In genomic region chr2:70954886-70955285, GRCh38 we compare ENCODE assay signal across 20 cellular contexts. TPM values are rescaled to one million over a fixed set of nuclear protein-coding genes. Genes with fewer than 3 reads are reported as not detected.
DNase-seq lines count a peak whose midpoint lies in the region; ATAC-seq, FAIRE-seq and TF ChIP-seq lines count a peak whose summit lies in the region.
"Had no signal": no experiment of that assay in that cellular context is flagged by ENCODE, and none has a peak within 500 bp of the region (broad histone marks: within the 10 kb centered on the region; RNA-seq: fewer than 3 reads in every experiment).

No MANE protein-coding gene starts in this region.

- no peak overlapping the region for H3K56ac ChIP-seq in H9 (ENCODE audit: insufficient read length, low read depth, low read length)

- H2BK20ac ChIP-seq in H9 (ENCODE audit: low read depth, low read length, poor library complexity, severe bottlenecking) = no peak overlapping the region

- POLR2A ChIA-PET in GM12878 (lab: Charles Lee) = no interaction called here

- no peak overlapping the region for H2AK5ac ChIP-seq in H9 (ENCODE audit: insufficient read length, low read length)

- H3K27me3 ChIP-seq in H9 (ENCODE audit: insufficient read depth, low read length) (no peaks in the 10 kb centered on the region; the same call in 1 of the 2 replicates), GM12878 (replicated peaks in 1 of 2; ENCODE audit: control insufficient read depth in 2 of 2, insufficient read depth in 2 of 2, low read length in 1 of 2) (no peaks in the 10 kb centered on the region)
- H3K27me3 ChIP-seq: BE2C had no signal

- H2BK15ac ChIP-seq in H9 (ENCODE audit: low read depth, low read length) = no peak overlapping the region

- H3K79me1 ChIP-seq in H9 (ENCODE audit: insufficient read depth, low read depth, low read length, poor library complexity, severe bottlenecking) = no peaks in the 10 kb centered on the region

- no peak overlapping the region for H3K4me2 ChIP-seq in H9 (ENCODE audit: insufficient read depth, insufficient read length, low read length)
- no peak overlapping the region for H3K4me2 ChIP-seq in GM12878 (ENCODE audit: control insufficient read depth, insufficient read depth)

- no peaks in the 10 kb centered on the region for H3K36me3 Mint-ChIP-seq in H9 (ENCODE audit: insufficient read depth in 1 of 3, low read depth in 3 of 3)
- H3K36me3 Mint-ChIP-seq: CD4-positive, alpha-beta memory T cell had no signal

- BruUV-seq in GM12878 (replicated peaks; lab: Mats Ljungman, UMichigan) = no TSS peak

- no peak overlapping the region for H2AFZ ChIP-seq in H9 (ENCODE audit: low read length)
- H2AFZ ChIP-seq in GM12878 (ENCODE audit: control insufficient read depth, low read depth, low read length) = no peak overlapping the region

- H4K91ac ChIP-seq in H9 (ENCODE audit: insufficient read length, low read depth, low read length) = no peak overlapping the region

- no peak overlapping the region for H3K14ac ChIP-seq in H9 (ENCODE audit: insufficient read depth, low read length)

- no peaks in the 10 kb centered on the region for H3K9me3 ChIP-seq in H9 (ENCODE audit: control insufficient read depth, low read depth, low read length)
- H3K9me3 ChIP-seq in GM12878 (replicated peaks; ENCODE audit: control insufficient read depth, insufficient read depth, low read length) = no peaks in the 10 kb centered on the region
- H3K9me3 ChIP-seq: BE2C had no signal

- no peak overlapping the region for H3K4ac ChIP-seq in H9 (ENCODE audit: low read depth, low read length)

- H3K9me3 Mint-ChIP-seq in H9 = no peaks in the 10 kb centered on the region
- H3K9me3 Mint-ChIP-seq: CD4-positive, alpha-beta memory T cell had no signal

- DNase-seq in AG20443 (ENCODE audit: low spot score) (peak; percentile 5), H9 (peak; percentile 17), GM12878 (ENCODE audit: low read depth, low spot score) (no peak), mucosa of gallbladder (ENCODE audit: low spot score) (peak; percentile 2), NCI-H187 (lab: John Stamatoyannopoulos, UW) (no peak)
- DNase-seq: BE2C; CD4-positive, alpha-beta memory T cell; DMS79 treated with DMSO at 0.1 percent for 48 hours; NCI-H1417; NCI-H2029; NCI-H510A treated with DMSO at 0.1 percent for 48 hours; SHP77 treated with DMSO at 0.1 percent for 48 hours had no signal

- H4K20me1 ChIP-seq in H9 (ENCODE audit: control insufficient read depth, insufficient read depth, insufficient read length) (peaks cover 3% of the 10 kb centered on the region), GM12878 (ENCODE audit: control insufficient read depth, insufficient read depth) (no peaks in the 10 kb centered on the region)

- no peak overlapping the region; a peak in 1 of 7 replicates for H3K27ac Mint-ChIP-seq in H9
- H3K27ac Mint-ChIP-seq: CD4-positive, alpha-beta memory T cell had no signal

- TF ChIP-seq RAD21 in GM12878 (IDR thresholded peaks at IDR 0.05; ENCODE audit: insufficient read depth, low read depth, low read length) = no peak

- no peak overlapping the region for H2BK5ac ChIP-seq in H9 (ENCODE audit: insufficient read length, low read length)

- intact Hi-C loops in GM12878 (cut with micrococcal nuclease; ENCODE audit: unreplicated experiment) = no loop called here

- peaks cover 72% of the 10 kb centered on the region for H3K27me3 Mint-ChIP-seq in H9 (ENCODE audit: low read depth)

- H3K79me2 ChIP-seq in H9 (ENCODE audit: insufficient read depth, low read length) = no peaks in the 10 kb centered on the region
- H3K79me2 ChIP-seq in GM12878 (ENCODE audit: control insufficient read depth, insufficient read depth, low read length) = no peaks in the 10 kb centered on the region

- no peak overlapping the region for H3T11ph ChIP-seq in H9 (ENCODE audit: low read length)

- SMC1A ChIA-PET in GM12878 (lab: Charles Lee; ENCODE audit: uncharacterized antibody, unreplicated experiment) = no interaction called here

- RAD21 ChIA-PET in GM12878 (lab: Charles Lee; ENCODE audit: unreplicated experiment) = no interaction called here

- no peak for TF ChIP-seq POLR2A in GM12878 (IDR thresholded peaks at IDR 0.05; ENCODE audit: low read depth, low read length)

- no peak overlapping the region for H2BK12ac ChIP-seq in H9 (ENCODE audit: insufficient read length, low read depth, low read length)

- no peak overlapping the region for H3K18ac ChIP-seq in H9 (ENCODE audit: insufficient read length, low read depth, low read length)

- H3K4me1 Mint-ChIP-seq in H9 = no peaks in the 10 kb centered on the region

- H3K4me3 ChIP-seq in GM12878 = no peak overlapping the region

- H4K8ac ChIP-seq in H9 (replicated peaks; ENCODE audit: insufficient read length, low read depth, low read length) = no peak overlapping the region

- no peak for TF ChIP-seq CTCF in H9 (conservative IDR thresholded peaks at IDR 0.05)
- TF ChIP-seq CTCF in GM12878 (IDR thresholded peaks at IDR 0.05 in 2 of 3, conservative IDR thresholded peaks at IDR 0.05 in 1 of 3; ENCODE audit: control insufficient read depth in 2 of 3, extremely low read depth in 1 of 3, insufficient read depth in 1 of 3, low read depth in 3 of 3, low read length in 3 of 3) = no peak

- H3K27ac ChIP-seq in H9 (ENCODE audit: insufficient read length, low read depth, low read length) (no peak overlapping the region), GM12878 (ENCODE audit: control insufficient read depth, insufficient read depth) (no peak overlapping the region)

- no peak overlapping the region for H3K23ac ChIP-seq in H9 (ENCODE audit: insufficient read length, low read depth, low read length)

- peak; percentile 58 for ATAC-seq in GM12878
- no peak for ATAC-seq in GM18498 (IDR thresholded peaks at IDR 0.05; ENCODE audit: unreplicated experiment)
- ATAC-seq in HG03135 (IDR thresholded peaks at IDR 0.05; ENCODE audit: unreplicated experiment) = no peak

- H3K4me1 ChIP-seq in H9 (ENCODE audit: insufficient read depth, low read length) = no peaks in the 10 kb centered on the region
- H3K4me1 ChIP-seq in GM12878 (ENCODE audit: control insufficient read depth, insufficient read depth, low read length) = no peaks in the 10 kb centered on the region
- H3K4me1 ChIP-seq: BE2C had no signal

- H4K5ac ChIP-seq in H9 (ENCODE audit: insufficient read length, low read depth, low read length) = no peak overlapping the region

- H3K23me2 ChIP-seq in H9 (ENCODE audit: insufficient read length, low read depth, low read length, poor library complexity, severe bottlenecking) = no peaks in the 10 kb centered on the region

- no CpG with 5 or more reads among the region's 7 CpGs for WGBS in H9 (ENCODE audit: extremely low coverage, insufficient read length, low lambda C conversion rate)
- 52% methylated on average over 7 of the region's 7 CpGs for WGBS in GM12878 (ENCODE audit: insufficient coverage, insufficient replicate concordance, low lambda C conversion rate, missing lambda C conversion rate)

- no peak overlapping the region for H3K4me3 Mint-ChIP-seq in H9
- H3K4me3 Mint-ChIP-seq: CD4-positive, alpha-beta memory T cell had no signal

- FAIRE-seq in GM12878 (lab: Jason Lieb, UNC) = no peak
- FAIRE-seq: D721Med, G401.6, GM12892, H54, RCC 7860 had no signal

- no peaks in the 10 kb centered on the region for H3K36me3 ChIP-seq in GM12878 (ENCODE audit: control insufficient read depth in 2 of 2, insufficient read depth in 2 of 2, low read length in 1 of 2)
- H3K36me3 ChIP-seq: BE2C had no signal

- CTCF ChIA-PET in GM12878 (lab: Yijun Ruan, JAX) = interaction anchor here (0.6 to 3.2 kb wide), 7 partner anchors 10 to 652 kb away, joined by 3 to 11 read pairs (median 5); no protein-coding TSS in a partner anchor

- H3K9ac ChIP-seq in H9 (ENCODE audit: extremely low read depth, insufficient read length, low read length) (no peak overlapping the region), GM12878 (ENCODE audit: control insufficient read depth, insufficient read depth, low read length) (no peak overlapping the region)

- TF ChIP-seq EP300 in GM12878 (IDR thresholded peaks at IDR 0.05; ENCODE audit: borderline replicate concordance in 1 of 2, control insufficient read depth in 1 of 2, low read depth in 2 of 2, low read length in 2 of 2) = no peak

- no peak overlapping the region for H2BK120ac ChIP-seq in H9 (ENCODE audit: low read depth, low read length, poor library complexity, severe bottlenecking)

- in situ Hi-C loops in GM12878 (cut with MboI) = no loop called here

RNA-seq across cellular contexts. Expression of gene ATP6V1B1, which starts 19.2 kb away (rescaled TPM):
- not detected in 2 replicates for total RNA-seq in H9 (2021)
- total RNA-seq in GM12878 (2013; cell fraction: nucleolus; rRNA removed) = not detected in 2 replicates
- not detected in 2 replicates for total RNA-seq in GM12878 (2014; rRNA removed)
- total RNA-seq in GM12878 (2014; rRNA removed; fragmentation: Illumina TruSeq; extraction: Trizol) = not detected in 2 replicates
- total RNA-seq in GM12878 (2021) = not detected in 2 replicates
- polyA plus RNA-seq in GM12878 (2011; ENCODE audit: low read depth) = not detected
- not detected in 2 replicates for polyA plus RNA-seq in GM12878 (2011; rRNA removed)
- polyA plus RNA-seq in GM12878 (2011; cell fraction: cytosol; rRNA removed) = not detected in 2 replicates
- polyA plus RNA-seq in GM12878 (2011; cell fraction: nucleus; rRNA removed) = not detected in 2 replicates
- polyA plus RNA-seq in GM12878 (2012) = not detected in 2 replicates
- polyA plus RNA-seq in GM12878 (2014; fragmentation: Illumina TruSeq; extraction: Trizol) = not detected in 2 replicates
- not detected for polyA plus RNA-seq in GM12878 (2014; fragmentation: Nextera tagmentation; extraction: Ambion mirVana)
- not detected in 2 replicates for polyA plus RNA-seq in GM12878 (2014; rRNA removed)
- not detected for polyA plus RNA-seq in GM12878 (2016; fragmentation: Nextera tagmentation; extraction: Ambion mirVana)
- not detected in 2 replicates for polyA minus RNA-seq in GM12878 (2011; rRNA and poly(A)+ RNA removed)
- not detected in 2 replicates for polyA minus RNA-seq in GM12878 (2011; cell fraction: cytosol; rRNA and poly(A)+ RNA removed)
- polyA minus RNA-seq in GM12878 (2011; cell fraction: nucleus; rRNA and poly(A)+ RNA removed) = not detected in 2 replicates
- total RNA-seq in mucosa of gallbladder = 1.6 TPM
- total RNA-seq: CD4-positive, alpha-beta memory T cell; HT1080 had no signal
- polyA plus RNA-seq: CD4-positive, alpha-beta memory T cell had no signal

RNA-seq across cellular contexts. Expression of gene ANKRD53, which starts 23.5 kb away (rescaled TPM):
- total RNA-seq in H9 (2021) (0.28 and 0.88 TPM in 2 replicates), GM12878 (2014; rRNA removed) (0.11 TPM in 1 of 2 replicates, not detected in the other), GM12878 (2014; rRNA removed; fragmentation: Illumina TruSeq; extraction: Trizol) (not detected in 2 replicates), GM12878 (2021) (not detected in 2 replicates), mucosa of gallbladder (2.9 TPM)
- total RNA-seq in GM12878 (2013; cell fraction: nucleolus; rRNA removed) = not detected in 2 replicates
- 0.14 TPM for polyA plus RNA-seq in GM12878 (2011; ENCODE audit: low read depth)
- polyA plus RNA-seq in GM12878 (2011; rRNA removed) (0.04 TPM in 1 of 2 replicates, not detected in the other), GM12878 (2014; fragmentation: Illumina TruSeq; extraction: Trizol) (not detected in 2 replicates), GM12878 (2014; fragmentation: Nextera tagmentation; extraction: Ambion mirVana) (under 1 TPM in 1 of 2 experiments, not detected in 1; 0.04 TPM), GM12878 (2014; rRNA removed) (0.04 TPM in 1 of 2 replicates, not detected in the other), GM12878 (2016; fragmentation: Nextera tagmentation; extraction: Ambion mirVana) (not detected)
- 0.01 and 0.05 TPM in 2 replicates for polyA plus RNA-seq in GM12878 (2011; cell fraction: cytosol; rRNA removed)
- polyA plus RNA-seq in GM12878 (2011; cell fraction: nucleus; rRNA removed) = 0.18 and 0.48 TPM in 2 replicates
- polyA plus RNA-seq in GM12878 (2012) = 0.11 TPM in 2 replicates
- not detected in 2 replicates for polyA minus RNA-seq in GM12878 (2011; rRNA and poly(A)+ RNA removed)
- polyA minus RNA-seq in GM12878 (2011; cell fraction: cytosol; rRNA and poly(A)+ RNA removed) = not detected in 2 replicates
- polyA minus RNA-seq in GM12878 (2011; cell fraction: nucleus; rRNA and poly(A)+ RNA removed) = not detected in 2 replicates
- polyA plus RNA-seq: CD4-positive, alpha-beta memory T cell had no signal

RNA-seq across cellular contexts. Expression of gene TEX261, which starts 39.8 kb away (rescaled TPM):
- 19.2 and 23.9 TPM in 2 replicates for total RNA-seq in H9 (2021)
- 33.4 and 34.7 TPM in 2 replicates for total RNA-seq in GM12878 (2013; cell fraction: nucleolus; rRNA removed)
- total RNA-seq in GM12878 (2014; rRNA removed) = 21.1 and 22.3 TPM in 2 replicates
- 25.6 and 29.7 TPM in 2 replicates for total RNA-seq in GM12878 (2014; rRNA removed; fragmentation: Illumina TruSeq; extraction: Trizol)
- total RNA-seq in GM12878 (2021) = 37.5 and 46.7 TPM in 2 replicates
- polyA plus RNA-seq in GM12878 (2011; ENCODE audit: low read depth) = 22.0 TPM
- 57.0 and 75.6 TPM in 2 replicates for polyA plus RNA-seq in GM12878 (2011; rRNA removed)
- polyA plus RNA-seq in GM12878 (2011; cell fraction: cytosol; rRNA removed) = 68.7 and 81.7 TPM in 2 replicates
- polyA plus RNA-seq in GM12878 (2011; cell fraction: nucleus; rRNA removed) = 45.2 and 51.5 TPM in 2 replicates
- polyA plus RNA-seq in GM12878 (2012) = 23.3 and 27.2 TPM in 2 replicates
- 59.5 and 64.9 TPM in 2 replicates for polyA plus RNA-seq in GM12878 (2014; fragmentation: Illumina TruSeq; extraction: Trizol)
- polyA plus RNA-seq in GM12878 (2014; fragmentation: Nextera tagmentation; extraction: Ambion mirVana) = 10 to 100 TPM in 1 of 2 experiments, 1 to 10 TPM in 1; 5.5 to 11.1 TPM
- 41.3 and 45.9 TPM in 2 replicates for polyA plus RNA-seq in GM12878 (2014; rRNA removed)
- 10 to 100 TPM; 39.4 to 45.1 TPM for polyA plus RNA-seq in GM12878 (2016; fragmentation: Nextera tagmentation; extraction: Ambion mirVana)
- polyA minus RNA-seq in GM12878 (2011; rRNA and poly(A)+ RNA removed) = 35.3 and 42.4 TPM in 2 replicates
- 8.6 and 10.7 TPM in 2 replicates for polyA minus RNA-seq in GM12878 (2011; cell fraction: cytosol; rRNA and poly(A)+ RNA removed)
- polyA minus RNA-seq in GM12878 (2011; cell fraction: nucleus; rRNA and poly(A)+ RNA removed) = 10.6 and 16.4 TPM in 2 replicates
- 62.8 TPM for total RNA-seq in mucosa of gallbladder

RNA-seq across cellular contexts. Expression of gene VAX2, which starts 54.5 kb away (rescaled TPM):
- total RNA-seq in H9 (2021) (not detected in 2 replicates), GM12878 (2014; rRNA removed) (not detected in 2 replicates), GM12878 (2014; rRNA removed; fragmentation: Illumina TruSeq; extraction: Trizol) (not detected in 2 replicates), GM12878 (2021) (not detected in 2 replicates), mucosa of gallbladder (not detected)
- total RNA-seq in GM12878 (2013; cell fraction: nucleolus; rRNA removed) = not detected in 2 replicates
- polyA plus RNA-seq in GM12878 (2011; ENCODE audit: low read depth) = not detected
- polyA plus RNA-seq in GM12878 (2011; rRNA removed) (not detected in 2 replicates), GM12878 (2014; fragmentation: Illumina TruSeq; extraction: Trizol) (not detected in 2 replicates), GM12878 (2014; fragmentation: Nextera tagmentation; extraction: Ambion mirVana) (not detected), GM12878 (2014; rRNA removed) (not detected in 2 replicates), GM12878 (2016; fragmentation: Nextera tagmentation; extraction: Ambion mirVana) (not detected)
- not detected in 2 replicates for polyA plus RNA-seq in GM12878 (2011; cell fraction: cytosol; rRNA removed)
- polyA plus RNA-seq in GM12878 (2011; cell fraction: nucleus; rRNA removed) = not detected in 2 replicates
- not detected in 2 replicates for polyA plus RNA-seq in GM12878 (2012)
- not detected in 2 replicates for polyA minus RNA-seq in GM12878 (2011; rRNA and poly(A)+ RNA removed)
- not detected in 2 replicates for polyA minus RNA-seq in GM12878 (2011; cell fraction: cytosol; rRNA and poly(A)+ RNA removed)
- not detected in 2 replicates for polyA minus RNA-seq in GM12878 (2011; cell fraction: nucleus; rRNA and poly(A)+ RNA removed)
- total RNA-seq: CD4-positive, alpha-beta memory T cell; HT1080 had no signal
- polyA plus RNA-seq: CD4-positive, alpha-beta memory T cell had no signal

Comparison
In these comparisons a context has a peak if more than half of its experiments do, and no peak if none do; other contexts are left out.
1. DNase-seq: peak in AG20443 (single experiment), H9 (single experiment) and mucosa of gallbladder (single experiment); none in GM12878 (single experiment) and NCI-H187 (0 of 2).